ENCODE assay signal across 23 cellular contexts in genomic region chr20:19411811-19412210, GRCh38.
"Had no signal": no experiment of that assay in that cellular context is flagged by ENCODE, and none has a peak within 500 bp of the region (broad histone marks: within the 10 kb centered on the region; RNA-seq: fewer than 3 reads in every experiment).

No MANE protein-coding gene starts in this region.

- H3K27ac ChIP-seq: colonic mucosa, epithelial cell of prostate, esophagus muscularis mucosa, foreskin keratinocyte, gastroesophageal sphincter, heart left ventricle, hepatocyte, left ventricle myocardium inferior, lower lobe of right lung had no signal

- H3K27me3 Mint-ChIP-seq: dendritic cell treated with granulocyte-macrophage colony-stimulating factor and Interleukin-4, amounts not matched to agents 40 ng/mL and 50 ng/mL, for 4 days had no signal

- H3K9me3 Mint-ChIP-seq: dendritic cell treated with granulocyte-macrophage colony-stimulating factor and Interleukin-4, amounts not matched to agents 40 ng/mL and 50 ng/mL, for 4 days; endodermal cell had no signal

- H3K27me3 ChIP-seq: colonic mucosa, esophagus muscularis mucosa, gastroesophageal sphincter, heart left ventricle, hepatocyte had no signal

- H3K27ac Mint-ChIP-seq: dendritic cell treated with granulocyte-macrophage colony-stimulating factor and Interleukin-4, amounts not matched to agents 40 ng/mL and 50 ng/mL, for 4 days; effector memory CD8-positive, alpha-beta T cell; endodermal cell; immature natural killer cell; mesothelial cell of epicardium had no signal

- H3K4me3 Mint-ChIP-seq: dendritic cell treated with granulocyte-macrophage colony-stimulating factor and Interleukin-4, amounts not matched to agents 40 ng/mL and 50 ng/mL, for 4 days; effector memory CD8-positive, alpha-beta T cell; endodermal cell; mesothelial cell of epicardium had no signal

- DNase-seq: colonic mucosa; cortex of kidney; effector CD8-positive, alpha-beta T cell; effector memory CD8-positive, alpha-beta T cell; endodermal cell; foreskin keratinocyte; heart left ventricle; hypothalamus; immature natural killer cell; islet precursor cell; kidney; kidney glomerular epithelial cell; left colon; left ventricle myocardium inferior; lower lobe of right lung; mesenchymal stem cell; mucosa of descending colon had no signal

- H3K36me3 Mint-ChIP-seq: mesothelial cell of epicardium had no signal

- H3K36me3 ChIP-seq: colonic mucosa, esophagus muscularis mucosa, gastroesophageal sphincter, heart left ventricle, left ventricle myocardium inferior, lower lobe of right lung had no signal

- H3K4me3 ChIP-seq: colonic mucosa, esophagus muscularis mucosa, gastroesophageal sphincter, heart left ventricle, hepatocyte, left ventricle myocardium inferior, lower lobe of right lung, mucosa of descending colon had no signal

- H3K4me1 Mint-ChIP-seq: endodermal cell had no signal

- H3K9me3 ChIP-seq: colonic mucosa, esophagus muscularis mucosa, gastroesophageal sphincter, heart left ventricle, left ventricle myocardium inferior, lower lobe of right lung, mucosa of descending colon had no signal

- H3K4me1 ChIP-seq: colonic mucosa, esophagus muscularis mucosa, foreskin keratinocyte, gastroesophageal sphincter, heart left ventricle, left ventricle myocardium inferior had no signal
